21 cellular contexts compared by ENCODE assay signal in the genomic region with DNA sequence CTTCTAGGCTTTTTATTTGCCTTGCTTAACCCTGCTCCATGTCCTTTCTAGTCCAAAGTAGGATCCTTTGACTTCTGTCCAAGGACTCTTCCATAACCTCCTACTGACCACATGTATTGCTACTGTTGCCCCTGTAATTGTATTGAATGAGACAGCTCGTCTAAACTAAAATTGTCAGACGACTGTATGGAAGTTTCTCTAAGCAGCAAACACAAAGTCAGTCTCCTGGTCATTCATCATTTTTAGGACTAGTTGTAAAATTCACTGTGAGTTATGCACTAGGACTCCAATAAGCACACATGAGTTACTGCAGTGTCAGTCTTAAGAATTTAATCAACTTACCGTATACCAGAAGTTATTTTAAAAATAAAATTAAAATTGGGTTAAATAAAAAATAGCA.
"Had no signal": no experiment of that assay in that cellular context is flagged by ENCODE, and none has a peak within 500 bp of the region (broad histone marks: within the 10 kb centered on the region; RNA-seq: fewer than 3 reads in every experiment).

No MANE protein-coding gene starts in this region.

- H3K4me3 ChIP-seq: heart left ventricle, psoas muscle, spleen, testis, tibial nerve, upper lobe of right lung, vagina had no signal

- H3K27ac Mint-ChIP-seq: dendritic cell treated with granulocyte-macrophage colony-stimulating factor and Interleukin-4, amounts not matched to agents 40 ng/mL and 50 ng/mL, for 4 days had no signal

- H3K27me3 Mint-ChIP-seq: dendritic cell treated with granulocyte-macrophage colony-stimulating factor and Interleukin-4, amounts not matched to agents 40 ng/mL and 50 ng/mL, for 4 days; effector memory CD8-positive, alpha-beta T cell; naive thymus-derived CD4-positive, alpha-beta T cell had no signal

- H3K4me3 Mint-ChIP-seq: dendritic cell treated with granulocyte-macrophage colony-stimulating factor and Interleukin-4, amounts not matched to agents 40 ng/mL and 50 ng/mL, for 4 days; effector memory CD8-positive, alpha-beta T cell; naive thymus-derived CD4-positive, alpha-beta T cell had no signal

- H3K4me1 ChIP-seq: psoas muscle, spleen, testis, upper lobe of right lung, vagina had no signal

- DNase-seq: effector memory CD8-positive, alpha-beta T cell; erythroblast; heart left ventricle; hippocampal formation; left colon; mammary epithelial cell; naive thymus-derived CD4-positive, alpha-beta T cell; psoas muscle; retina; spleen; stimulated activated CD4-positive, alpha-beta T cell treated with anti-CD3 and anti-CD28 coated beads, Interleukin-15, amount 100 ng/mL, for 24 hours; stimulated activated CD4-positive, alpha-beta T cell treated with anti-CD3 and anti-CD28 coated beads, Interleukin-1b, Interleukin-23, amount 100 ng/mL, for 48 hours; stimulated activated CD4-positive, alpha-beta T cell treated with anti-CD3 and anti-CD28 coated beads, Interleukin-4, amount 100 ng/mL, for 4 hours; stimulated activated naive CD4-positive, alpha-beta T cell treated with Interleukin-2 at 50 U/mL for 16 hours; testis; upper lobe of right lung had no signal

- H3K27me3 ChIP-seq: heart left ventricle, neutrophil, spleen, testis, tibial nerve, upper lobe of right lung, vagina had no signal

- H3K9me3 ChIP-seq: heart left ventricle, neutrophil, psoas muscle, spleen, testis, tibial nerve, upper lobe of right lung, vagina had no signal

- ATAC-seq: effector memory CD8-positive, alpha-beta T cell; heart left ventricle; left colon; naive thymus-derived CD4-positive, alpha-beta T cell; psoas muscle; sciatic nerve; upper lobe of right lung had no signal

- H3K27ac ChIP-seq: heart left ventricle, neutrophil, psoas muscle, spleen, testis, tibial nerve, upper lobe of right lung, vagina had no signal
